1 cellular context compared by ENCODE assay signal in the genomic region with DNA sequence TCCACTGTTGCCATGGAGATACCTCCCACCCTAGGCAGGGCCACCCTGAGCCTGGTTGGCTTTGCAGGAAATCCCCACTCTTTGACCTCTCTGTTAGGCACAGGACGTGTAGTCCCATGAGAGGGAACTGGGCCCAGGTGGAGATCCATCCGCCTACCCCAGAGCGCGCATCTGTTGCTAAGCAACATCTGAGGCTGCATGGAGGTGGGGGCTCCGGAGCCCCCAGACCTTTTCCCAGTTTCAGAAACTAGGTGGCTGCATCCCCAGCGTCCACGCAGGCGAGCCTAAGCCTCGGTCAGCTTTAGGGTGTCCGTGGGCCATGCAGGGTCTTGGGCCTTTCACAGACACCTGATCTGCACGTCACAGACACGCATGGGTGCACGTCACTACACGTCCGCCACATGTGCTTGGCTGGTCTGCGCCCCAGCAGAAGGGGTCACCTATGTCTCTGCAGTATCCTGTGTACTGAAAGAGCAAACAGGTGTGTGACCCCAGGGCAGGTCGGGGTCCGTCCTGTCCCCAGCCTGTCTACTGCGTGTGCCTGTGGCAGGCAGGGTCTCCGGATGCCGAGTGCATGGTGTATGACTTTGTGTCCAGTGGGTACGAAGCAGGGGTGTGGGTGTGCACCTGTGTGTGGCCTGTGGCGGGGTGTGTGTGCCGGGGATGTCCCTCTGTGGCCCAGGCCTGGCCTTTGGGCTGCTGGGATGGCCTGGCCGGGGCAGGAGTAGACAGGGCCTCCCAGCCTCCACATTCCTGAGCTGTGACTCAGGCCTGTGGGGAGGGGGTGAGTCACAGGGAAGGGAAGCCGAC.
A peak's percentile ranks its signal among the peaks of the same experiment; 100 is the strongest.
TF ChIP-seq lines count a peak whose summit lies in the region.

No MANE protein-coding gene starts in this region.

TF ChIP-seq in K562, 482 proteins besides CTCF, POLR2A, EP300 and RAD21 (continues in another document):
- TF ChIP-seq ZBTB2 (IDR thresholded peaks at IDR 0.05) (peak; percentile 42; the same call in 1 of the 2 replicates), SMARCB1 (IDR thresholded peaks at IDR 0.05; ENCODE audit: insufficient read length, low read depth) (no peak), FOXA3 (CRISPR knock-in tag; conservative IDR thresholded peaks at IDR 0.05 in 1 of 2, IDR thresholded peaks at IDR 0.05 in 1 of 2) (peak in 1 of 2 experiments; percentile 36; a peak in 1 of 4 replicates), SOX6 (IDR thresholded peaks at IDR 0.05) (peak; percentile 20; the same call in 1 of the 2 replicates), JUN (IDR thresholded peaks at IDR 0.05; ENCODE audit: borderline replicate concordance, low read depth, low read length) (peak; percentile 98), JUN (CRISPR knock-in tag; IDR thresholded peaks at IDR 0.05; ENCODE audit: borderline replicate concordance) (peak; percentile 96), HDGF (IDR thresholded peaks at IDR 0.05) (peak; percentile 95), TEAD1 (CRISPR knock-in tag; IDR thresholded peaks at IDR 0.05) (peak; percentile 98 to 100), ZBTB7A (IDR thresholded peaks at IDR 0.05; ENCODE audit: borderline replicate concordance, control insufficient read depth, low read depth, low read length) (peak; percentile 41; the same call in 1 of the 2 replicates), TAF7 (tag; IDR thresholded peaks at IDR 0.05) (no peak), HMGN3 (IDR thresholded peaks at IDR 0.05; ENCODE audit: borderline replicate concordance, extremely low read depth, insufficient read length, low read depth, low read length) (peak; percentile 14), FOSL1 (tag; conservative IDR thresholded peaks at IDR 0.05) (peak; percentile 99), ZBTB34 (CRISPR knock-in tag; IDR thresholded peaks at IDR 0.05) (no peak), ATF2 (CRISPR knock-in tag; IDR thresholded peaks at IDR 0.05) (peak; percentile 64; the same call in 1 of the 2 replicates), ATF7 (IDR thresholded peaks at IDR 0.05) (peak; percentile 63), MAZ (CRISPR knock-in tag; conservative IDR thresholded peaks at IDR 0.05 in 1 of 2, IDR thresholded peaks at IDR 0.05 in 1 of 2) (peak; percentile 65 to 82), NEUROD1 (IDR thresholded peaks at IDR 0.05; ENCODE audit: borderline replicate concordance, low read depth, low read length, partially characterized antibody) (peak; percentile 40), TEAD4 (IDR thresholded peaks at IDR 0.05; ENCODE audit: low read length) (peak; percentile 93), TEAD4 (CRISPR knock-in tag; IDR thresholded peaks at IDR 0.05; ENCODE audit: borderline replicate concordance) (peak; percentile 97), ZNF41 (CRISPR knock-in tag; conservative IDR thresholded peaks at IDR 0.05) (no peak), POLR2G (IDR thresholded peaks at IDR 0.05; ENCODE audit: low read depth, low read length) (peak; percentile 16), KDM1A (IDR thresholded peaks at IDR 0.05) (peak; percentile 32 to 40; a peak in 1 of 4 replicates), IFI16 (CRISPR knock-in tag; IDR thresholded peaks at IDR 0.05) (no peak), CBX5 (IDR thresholded peaks at IDR 0.05; ENCODE audit: borderline replicate concordance, low read depth) (no peak), MNT (conservative IDR thresholded peaks at IDR 0.05) (no peak), TARDBP (IDR thresholded peaks at IDR 0.05) (0 out of 2 replicates have a peak, but pooled peaks have one; percentile 41), PHF20 (IDR thresholded peaks at IDR 0.05; ENCODE audit: partially characterized antibody) (no peak), ZEB2 (IDR thresholded peaks at IDR 0.05) (peak; percentile 38; the same call in 1 of the 2 replicates), BCOR (IDR thresholded peaks at IDR 0.05) (peak; percentile 62), SMC3 (conservative IDR thresholded peaks at IDR 0.05; ENCODE audit: insufficient read depth, low read depth, low read length) (no peak), CREBBP (IDR thresholded peaks at IDR 0.05; ENCODE audit: low read depth, low read length) (no peak), SIX5 (IDR thresholded peaks at IDR 0.05; ENCODE audit: borderline replicate concordance in 1 of 2, insufficient read depth in 1 of 2, low read depth in 1 of 2, low read length in 2 of 2) (no peak), SMARCE1 (IDR thresholded peaks at IDR 0.05) (peak; percentile 88), CTBP1 (IDR thresholded peaks at IDR 0.05; ENCODE audit: borderline replicate concordance) (peak; percentile 82), RHOXF2B (CRISPR knock-in tag; conservative IDR thresholded peaks at IDR 0.05) (no peak), FOXJ2 (tag; IDR thresholded peaks at IDR 0.05) (no peak), ATF6 (CRISPR knock-in tag; IDR thresholded peaks at IDR 0.05) (0 out of 2 replicates have a peak, but pooled peaks have one; percentile 23), RFX1 (IDR thresholded peaks at IDR 0.05) (peak; percentile 87), DPF2 (IDR thresholded peaks at IDR 0.05) (peak; percentile 82; the same call in 1 of the 2 replicates), JUNB (CRISPR knock-in tag; conservative IDR thresholded peaks at IDR 0.05) (0 out of 2 replicates have a peak, but pooled peaks have one; percentile 66), HDAC1 (IDR thresholded peaks at IDR 0.05) (peak; percentile 25 to 64; a peak in 2 of 4 replicates), EGR1 (conservative IDR thresholded peaks at IDR 0.05) (peak; percentile 16; the same call in 1 of the 2 replicates)
- TF ChIP-seq, protein P1, sequence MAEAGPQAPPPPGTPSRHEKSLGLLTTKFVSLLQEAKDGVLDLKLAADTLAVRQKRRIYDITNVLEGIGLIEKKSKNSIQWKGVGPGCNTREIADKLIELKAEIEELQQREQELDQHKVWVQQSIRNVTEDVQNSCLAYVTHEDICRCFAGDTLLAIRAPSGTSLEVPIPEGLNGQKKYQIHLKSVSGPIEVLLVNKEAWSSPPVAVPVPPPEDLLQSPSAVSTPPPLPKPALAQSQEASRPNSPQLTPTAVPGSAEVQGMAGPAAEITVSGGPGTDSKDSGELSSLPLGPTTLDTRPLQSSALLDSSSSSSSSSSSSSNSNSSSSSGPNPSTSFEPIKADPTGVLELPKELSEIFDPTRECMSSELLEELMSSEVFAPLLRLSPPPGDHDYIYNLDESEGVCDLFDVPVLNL (CRISPR knock-in tag; IDR thresholded peaks at IDR 0.05; ENCODE audit: low read depth), result peak; percentile 11; the same call in 1 of the 2 replicates
- TF ChIP-seq, protein P2, sequence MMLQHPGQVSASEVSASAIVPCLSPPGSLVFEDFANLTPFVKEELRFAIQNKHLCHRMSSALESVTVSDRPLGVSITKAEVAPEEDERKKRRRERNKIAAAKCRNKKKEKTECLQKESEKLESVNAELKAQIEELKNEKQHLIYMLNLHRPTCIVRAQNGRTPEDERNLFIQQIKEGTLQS (IDR thresholded peaks at IDR 0.05), result peak; percentile 95
- TF ChIP-seq, protein P2 (CRISPR knock-in tag; conservative IDR thresholded peaks at IDR 0.05), result 0 out of 2 replicates have a peak, but pooled peaks have one; percentile 63
- TF ChIP-seq, protein P3, sequence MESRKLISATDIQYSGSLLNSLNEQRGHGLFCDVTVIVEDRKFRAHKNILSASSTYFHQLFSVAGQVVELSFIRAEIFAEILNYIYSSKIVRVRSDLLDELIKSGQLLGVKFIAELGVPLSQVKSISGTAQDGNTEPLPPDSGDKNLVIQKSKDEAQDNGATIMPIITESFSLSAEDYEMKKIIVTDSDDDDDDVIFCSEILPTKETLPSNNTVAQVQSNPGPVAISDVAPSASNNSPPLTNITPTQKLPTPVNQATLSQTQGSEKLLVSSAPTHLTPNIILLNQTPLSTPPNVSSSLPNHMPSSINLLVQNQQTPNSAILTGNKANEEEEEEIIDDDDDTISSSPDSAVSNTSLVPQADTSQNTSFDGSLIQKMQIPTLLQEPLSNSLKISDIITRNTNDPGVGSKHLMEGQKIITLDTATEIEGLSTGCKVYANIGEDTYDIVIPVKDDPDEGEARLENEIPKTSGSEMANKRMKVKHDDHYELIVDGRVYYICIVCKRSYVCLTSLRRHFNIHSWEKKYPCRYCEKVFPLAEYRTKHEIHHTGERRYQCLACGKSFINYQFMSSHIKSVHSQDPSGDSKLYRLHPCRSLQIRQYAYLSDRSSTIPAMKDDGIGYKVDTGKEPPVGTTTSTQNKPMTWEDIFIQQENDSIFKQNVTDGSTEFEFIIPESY (CRISPR knock-in tag; IDR thresholded peaks at IDR 0.05), result peak; percentile 87
- TF ChIP-seq, protein P4, sequence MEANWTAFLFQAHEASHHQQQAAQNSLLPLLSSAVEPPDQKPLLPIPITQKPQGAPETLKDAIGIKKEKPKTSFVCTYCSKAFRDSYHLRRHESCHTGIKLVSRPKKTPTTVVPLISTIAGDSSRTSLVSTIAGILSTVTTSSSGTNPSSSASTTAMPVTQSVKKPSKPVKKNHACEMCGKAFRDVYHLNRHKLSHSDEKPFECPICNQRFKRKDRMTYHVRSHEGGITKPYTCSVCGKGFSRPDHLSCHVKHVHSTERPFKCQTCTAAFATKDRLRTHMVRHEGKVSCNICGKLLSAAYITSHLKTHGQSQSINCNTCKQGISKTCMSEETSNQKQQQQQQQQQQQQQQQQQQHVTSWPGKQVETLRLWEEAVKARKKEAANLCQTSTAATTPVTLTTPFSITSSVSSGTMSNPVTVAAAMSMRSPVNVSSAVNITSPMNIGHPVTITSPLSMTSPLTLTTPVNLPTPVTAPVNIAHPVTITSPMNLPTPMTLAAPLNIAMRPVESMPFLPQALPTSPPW (CRISPR knock-in tag; IDR thresholded peaks at IDR 0.05), result peak; percentile 55
- TF ChIP-seq, protein P5, sequence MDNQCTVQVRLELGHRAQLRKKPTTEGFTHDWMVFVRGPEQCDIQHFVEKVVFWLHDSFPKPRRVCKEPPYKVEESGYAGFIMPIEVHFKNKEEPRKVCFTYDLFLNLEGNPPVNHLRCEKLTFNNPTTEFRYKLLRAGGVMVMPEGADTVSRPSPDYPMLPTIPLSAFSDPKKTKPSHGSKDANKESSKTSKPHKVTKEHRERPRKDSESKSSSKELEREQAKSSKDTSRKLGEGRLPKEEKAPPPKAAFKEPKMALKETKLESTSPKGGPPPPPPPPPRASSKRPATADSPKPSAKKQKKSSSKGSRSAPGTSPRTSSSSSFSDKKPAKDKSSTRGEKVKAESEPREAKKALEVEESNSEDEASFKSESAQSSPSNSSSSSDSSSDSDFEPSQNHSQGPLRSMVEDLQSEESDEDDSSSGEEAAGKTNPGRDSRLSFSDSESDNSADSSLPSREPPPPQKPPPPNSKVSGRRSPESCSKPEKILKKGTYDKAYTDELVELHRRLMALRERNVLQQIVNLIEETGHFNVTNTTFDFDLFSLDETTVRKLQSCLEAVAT (IDR thresholded peaks at IDR 0.05), result peak in 1 of 2 experiments; percentile 46; a peak in 2 of 4 replicates
